In genomic region chr1:23979387-23980005, GRCh38 we compare ENCODE assay signal across 8 cellular contexts. TPM values are rescaled to one million over a fixed set of nuclear protein-coding genes. Genes with fewer than 3 reads are reported as not detected.
DNase-seq lines count a peak whose midpoint lies in the region; ATAC-seq, FAIRE-seq and TF ChIP-seq lines count a peak whose summit lies in the region.

No MANE protein-coding gene starts in this region.

- H3K27ac ChIP-seq in kidney (ENCODE audit: low read depth in 2 of 2, low read length in 2 of 2) (peak overlapping the region; percentile 98), thoracic aorta (peak overlapping the region; percentile 96 to 98)

- H3K4me3 Mint-ChIP-seq in activated T-cell treated with anti-CD3 and anti-CD28 coated beads, Interleukin-2, amount 50 U/mL, for 72 hours: peak overlapping the region; percentile 85 to 93
- H3K4me3 Mint-ChIP-seq in activated naive CD8-positive, alpha-beta T cell: peak overlapping the region; percentile 96

- no peaks in the 10 kb centered on the region for H3K9me3 ChIP-seq in kidney (ENCODE audit: control insufficient read depth in 1 of 2, low read length in 2 of 2)
- H3K9me3 ChIP-seq in thoracic aorta: no peaks in the 10 kb centered on the region

- DNase-seq in activated T-cell treated with anti-CD3 and anti-CD28 coated beads, Interleukin-2, amount 50 U/mL, for 72 hours: no peak
- DNase-seq in activated T-cell treated with anti-CD3 and anti-CD28 coated beads, Interleukin-2, amount 50 U/mL, for 1 hour: no peak
- DNase-seq in kidney: no peak
- no peak for DNase-seq in thoracic aorta (ENCODE audit: low spot score)
- no peak for DNase-seq in NCI-H128 (lab: John Stamatoyannopoulos, UW; ENCODE audit: unreplicated experiment)
- no peak for DNase-seq in DMS153 treated with DMSO at 0.1 percent for 48 hours (lab: John Stamatoyannopoulos, UW; ENCODE audit: unreplicated experiment)

- no peaks in the 10 kb centered on the region for H3K27me3 Mint-ChIP-seq in activated T-cell treated with anti-CD3 and anti-CD28 coated beads, Interleukin-2, amount 50 U/mL, for 72 hours (ENCODE audit: low read depth)
- H3K27me3 Mint-ChIP-seq in activated naive CD8-positive, alpha-beta T cell: no peaks in the 10 kb centered on the region

- H3K4me1 ChIP-seq in kidney (ENCODE audit: control insufficient read depth in 1 of 2, insufficient read depth in 1 of 2, low read depth in 1 of 2, low read length in 2 of 2): peaks cover 12 to 17% of the 10 kb centered on the region in 2 donors
- H3K4me1 ChIP-seq in thoracic aorta (ENCODE audit: control insufficient read depth in 1 of 2, low read depth in 2 of 2): peaks cover 43 to 57% of the 10 kb centered on the region in 2 donors

- intact Hi-C loops in kidney (cut with DNase I): no loop called here

- H3K27me3 ChIP-seq in thoracic aorta (replicated peaks; ENCODE audit: insufficient read depth): no peaks in the 10 kb centered on the region

- H3K9ac ChIP-seq in kidney (ENCODE audit: low read length in 2 of 2): peak overlapping the region; percentile 66 to 80

- H3K9me3 Mint-ChIP-seq in activated T-cell treated with anti-CD3 and anti-CD28 coated beads, Interleukin-2, amount 50 U/mL, for 72 hours: no peaks in the 10 kb centered on the region
- H3K9me3 Mint-ChIP-seq in activated naive CD8-positive, alpha-beta T cell (ENCODE audit: low read depth): no peaks in the 10 kb centered on the region

- H3K4me1 Mint-ChIP-seq in activated T-cell treated with anti-CD3 and anti-CD28 coated beads, Interleukin-2, amount 50 U/mL, for 72 hours (ENCODE audit: low read depth): peaks cover 50% of the 10 kb centered on the region
- H3K4me1 Mint-ChIP-seq in activated naive CD8-positive, alpha-beta T cell (ENCODE audit: low read depth): peaks cover 43% of the 10 kb centered on the region

- TF ChIP-seq CTCF in kidney (IDR thresholded peaks at IDR 0.05; ENCODE audit: borderline replicate concordance, extremely low read depth, insufficient read depth): no peak
- TF ChIP-seq CTCF in thoracic aorta (IDR thresholded peaks at IDR 0.05): no peak

- no peaks in the 10 kb centered on the region for H3K36me3 ChIP-seq in kidney (ENCODE audit: control insufficient read depth in 1 of 2, insufficient read depth in 2 of 2, low read length in 2 of 2)
- peaks cover 2% of the 10 kb centered on the region for H3K36me3 ChIP-seq in thoracic aorta

- FAIRE-seq in kidney (lab: Jason Lieb, UNC): no peak

- H3K4me3 ChIP-seq in kidney (ENCODE audit: low read length in 2 of 2) (peak overlapping the region; percentile 69 to 88), thoracic aorta (peak overlapping the region; percentile 92)

- H3K36me3 Mint-ChIP-seq in activated T-cell treated with anti-CD3 and anti-CD28 coated beads, Interleukin-2, amount 50 U/mL, for 72 hours (ENCODE audit: insufficient read depth in 2 of 2): peaks cover 21 to 40% of the 10 kb centered on the region in 2 donors
- peaks cover 15% of the 10 kb centered on the region for H3K36me3 Mint-ChIP-seq in activated naive CD8-positive, alpha-beta T cell

- peak overlapping the region; percentile 98 for H3K27ac Mint-ChIP-seq in activated T-cell treated with anti-CD3 and anti-CD28 coated beads, Interleukin-2, amount 50 U/mL, for 72 hours
- H3K27ac Mint-ChIP-seq in activated naive CD8-positive, alpha-beta T cell: peak overlapping the region; percentile 93

- no peak for ATAC-seq in activated T-cell treated with anti-CD3 and anti-CD28 coated beads, Interleukin-2, amount 50 U/mL, for 72 hours (replicated peaks in 1 of 2)
- peak; percentile 19 for ATAC-seq in thoracic aorta (ENCODE audit: insufficient number of reproducible peaks, low FRiP score, low read depth)
- ATAC-seq in HG02798 (IDR thresholded peaks at IDR 0.05; ENCODE audit: poor library complexity, unreplicated experiment): no peak

RNA-seq across cellular contexts. Expression of gene SRSF10, which starts 0.6 kb away (rescaled TPM):
- 100 to 1,000 TPM; 217 to 264 TPM for total RNA-seq in activated T-cell treated with anti-CD3 and anti-CD28 coated beads, Interleukin-2, amount 50 U/mL, for 72 hours
- total RNA-seq in kidney (96.2 TPM), thoracic aorta (100 to 1,000 TPM in 1 of 2 donors, 10 to 100 TPM in 1; 73.9 to 126 TPM)
- 48.5 TPM for polyA plus RNA-seq in kidney (ENCODE audit: insufficient read depth, low read depth, low replicate concordance)

RNA-seq across cellular contexts. Expression of gene PNRC2, which starts 19.9 kb away (rescaled TPM):
- total RNA-seq in activated T-cell treated with anti-CD3 and anti-CD28 coated beads, Interleukin-2, amount 50 U/mL, for 72 hours: 100 to 1,000 TPM; 187 to 196 TPM
- total RNA-seq in kidney (107 TPM), thoracic aorta (100 to 1,000 TPM in 1 of 2 donors, 10 to 100 TPM in 1; 77.6 to 143 TPM)
- 86.3 TPM for polyA plus RNA-seq in kidney (ENCODE audit: insufficient read depth, low read depth, low replicate concordance)
